ENCODE assay signal across 1 cellular context in the genomic region with DNA sequence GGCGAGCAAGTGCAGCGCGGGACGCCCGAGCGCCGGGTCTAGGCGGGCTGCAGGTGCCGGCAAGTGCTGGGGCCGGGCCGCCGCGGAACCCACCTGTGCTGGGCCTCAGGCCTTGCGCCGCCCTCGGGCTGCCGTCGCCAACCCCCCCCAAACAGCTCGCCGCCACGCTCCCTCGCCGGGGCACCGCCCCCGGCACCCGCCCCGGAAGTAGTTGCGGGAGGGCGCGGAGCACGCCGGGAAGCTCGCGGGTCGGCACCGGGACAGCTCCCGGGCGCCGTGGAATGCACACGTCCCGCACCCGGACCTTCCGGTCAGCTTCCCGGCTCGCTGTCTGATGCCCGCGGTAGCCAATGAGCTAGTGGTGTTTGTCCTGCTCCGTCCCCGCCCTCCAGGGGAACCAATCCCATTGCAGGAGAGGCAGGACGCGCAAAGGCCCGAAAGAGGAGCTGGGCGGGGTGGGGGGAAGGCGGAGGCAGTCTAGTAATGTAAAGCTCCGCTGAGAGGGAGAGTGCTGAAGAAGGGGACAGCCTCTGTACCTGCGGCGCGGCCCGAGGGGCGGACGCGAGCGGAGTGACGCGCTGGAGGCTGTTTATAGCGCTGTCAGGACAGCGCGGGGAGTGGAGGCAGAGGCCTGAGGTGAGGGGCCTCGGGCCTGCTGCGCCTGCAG.
TF ChIP-seq lines count a peak whose summit lies in the region.

A gene with protein sequence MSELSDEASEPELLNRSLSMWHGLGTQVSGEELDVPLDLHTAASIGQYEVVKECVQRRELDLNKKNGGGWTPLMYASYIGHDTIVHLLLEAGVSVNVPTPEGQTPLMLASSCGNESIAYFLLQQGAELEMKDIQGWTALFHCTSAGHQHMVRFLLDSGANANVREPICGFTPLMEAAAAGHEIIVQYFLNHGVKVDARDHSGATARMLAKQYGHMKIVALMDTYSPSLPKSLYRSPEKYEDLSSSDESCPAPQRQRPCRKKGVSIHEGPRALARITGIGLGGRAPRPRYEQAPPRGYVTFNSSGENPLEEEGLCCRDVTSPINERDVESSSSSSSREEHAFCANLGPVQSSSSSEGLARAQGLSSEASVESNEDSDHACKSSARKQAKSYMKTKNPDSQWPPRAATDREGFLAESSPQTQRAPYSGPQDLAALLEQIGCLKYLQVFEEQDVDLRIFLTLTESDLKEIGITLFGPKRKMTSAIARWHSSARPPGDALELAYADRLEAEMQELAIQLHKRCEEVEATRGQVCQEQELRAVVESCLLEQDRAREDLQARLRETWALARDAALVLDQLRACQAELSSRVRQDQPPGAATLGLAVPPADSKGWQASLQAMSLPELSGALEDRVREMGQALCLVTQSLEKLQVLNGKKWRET (minus strand): TSS at position 209 of the 667 bp plus-strand sequence. CDS start 4,122 bp downstream, outside the sequence.
DNAAF8 (plus strand) TSS at position 475 of the 667 bp plus-strand sequence. CDS start 1,978 bp downstream, outside the sequence.

TF ChIP-seq in K562, 482 proteins besides CTCF, POLR2A, EP300 and RAD21 (continued from another document and continues in another):
- TF ChIP-seq ZNF407 (IDR thresholded peaks at IDR 0.05; ENCODE audit: low read depth) (no peak), THRAP3 (IDR thresholded peaks at IDR 0.05; ENCODE audit: borderline replicate concordance) (no peak), STAT5B (CRISPR knock-in tag; IDR thresholded peaks at IDR 0.05) (no peak), RNF219 (CRISPR knock-in tag; IDR thresholded peaks at IDR 0.05) (no peak), BHLHE40 (IDR thresholded peaks at IDR 0.05; ENCODE audit: low read length) (0 out of 2 replicates have a peak, but pooled peaks have one; percentile 43), FIP1L1 (IDR thresholded peaks at IDR 0.05; ENCODE audit: low read depth, low read length, poor library complexity, severe bottlenecking) (peak; percentile 40), C11orf30 (IDR thresholded peaks at IDR 0.05; ENCODE audit: low read depth) (peak; percentile 63), JUNB (CRISPR knock-in tag; conservative IDR thresholded peaks at IDR 0.05) (no peak), ZNF253 (CRISPR knock-in tag; conservative IDR thresholded peaks at IDR 0.05) (no peak), EP400 (IDR thresholded peaks at IDR 0.05) (peak; percentile 82; the same call in 1 of the 2 replicates), IRF9 (tag; IDR thresholded peaks at IDR 0.05) (no peak), CCAR2 (IDR thresholded peaks at IDR 0.05; ENCODE audit: low read depth, low read length) (no peak), ZNF583 (CRISPR knock-in tag; IDR thresholded peaks at IDR 0.05) (no peak), ZNF507 (tag; conservative IDR thresholded peaks at IDR 0.05) (no peak), TBL1XR1 (IDR thresholded peaks at IDR 0.05; ENCODE audit: low read length in 2 of 2) (no peak), HMG20A (CRISPR knock-in tag; conservative IDR thresholded peaks at IDR 0.05) (no peak), SRSF3 (IDR thresholded peaks at IDR 0.05; ENCODE audit: insufficient read depth, low read length) (no peak), TAF15 (IDR thresholded peaks at IDR 0.05; ENCODE audit: low read depth, low read length) (no peak), HIVEP1 (CRISPR knock-in tag; IDR thresholded peaks at IDR 0.05) (no peak), TAF7 (tag; IDR thresholded peaks at IDR 0.05) (no peak), ILK (tag; IDR thresholded peaks at IDR 0.05; ENCODE audit: borderline replicate concordance, low read depth) (no peak), PTRF (tag; IDR thresholded peaks at IDR 0.05) (no peak), ZNF707 (CRISPR knock-in tag; conservative IDR thresholded peaks at IDR 0.05) (no peak), GTF2E2 (tag; IDR thresholded peaks at IDR 0.05) (no peak), RBM39 (optimal IDR thresholded peaks at IDR 0.05; ENCODE audit: low read depth, low read length) (no peak), WHSC1 (IDR thresholded peaks at IDR 0.05; ENCODE audit: low read length) (no peak), XRCC5 (IDR thresholded peaks at IDR 0.05; ENCODE audit: low read depth, low read length) (no peak), IRF2 (CRISPR knock-in tag; IDR thresholded peaks at IDR 0.05) (no peak), ZNF561 (CRISPR knock-in tag; conservative IDR thresholded peaks at IDR 0.05) (no peak), CBX8 (IDR thresholded peaks at IDR 0.05; ENCODE audit: borderline replicate concordance, extremely low read depth, low read depth, low read length, poor library complexity, severe bottlenecking) (no peak), KDM2B (CRISPR knock-in tag; IDR thresholded peaks at IDR 0.05) (no peak)
- TF ChIP-seq, protein P1, sequence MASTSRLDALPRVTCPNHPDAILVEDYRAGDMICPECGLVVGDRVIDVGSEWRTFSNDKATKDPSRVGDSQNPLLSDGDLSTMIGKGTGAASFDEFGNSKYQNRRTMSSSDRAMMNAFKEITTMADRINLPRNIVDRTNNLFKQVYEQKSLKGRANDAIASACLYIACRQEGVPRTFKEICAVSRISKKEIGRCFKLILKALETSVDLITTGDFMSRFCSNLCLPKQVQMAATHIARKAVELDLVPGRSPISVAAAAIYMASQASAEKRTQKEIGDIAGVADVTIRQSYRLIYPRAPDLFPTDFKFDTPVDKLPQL (IDR thresholded peaks at IDR 0.05; ENCODE audit: extremely low read depth, insufficient read length) = no peak
- TF ChIP-seq, protein P2, sequence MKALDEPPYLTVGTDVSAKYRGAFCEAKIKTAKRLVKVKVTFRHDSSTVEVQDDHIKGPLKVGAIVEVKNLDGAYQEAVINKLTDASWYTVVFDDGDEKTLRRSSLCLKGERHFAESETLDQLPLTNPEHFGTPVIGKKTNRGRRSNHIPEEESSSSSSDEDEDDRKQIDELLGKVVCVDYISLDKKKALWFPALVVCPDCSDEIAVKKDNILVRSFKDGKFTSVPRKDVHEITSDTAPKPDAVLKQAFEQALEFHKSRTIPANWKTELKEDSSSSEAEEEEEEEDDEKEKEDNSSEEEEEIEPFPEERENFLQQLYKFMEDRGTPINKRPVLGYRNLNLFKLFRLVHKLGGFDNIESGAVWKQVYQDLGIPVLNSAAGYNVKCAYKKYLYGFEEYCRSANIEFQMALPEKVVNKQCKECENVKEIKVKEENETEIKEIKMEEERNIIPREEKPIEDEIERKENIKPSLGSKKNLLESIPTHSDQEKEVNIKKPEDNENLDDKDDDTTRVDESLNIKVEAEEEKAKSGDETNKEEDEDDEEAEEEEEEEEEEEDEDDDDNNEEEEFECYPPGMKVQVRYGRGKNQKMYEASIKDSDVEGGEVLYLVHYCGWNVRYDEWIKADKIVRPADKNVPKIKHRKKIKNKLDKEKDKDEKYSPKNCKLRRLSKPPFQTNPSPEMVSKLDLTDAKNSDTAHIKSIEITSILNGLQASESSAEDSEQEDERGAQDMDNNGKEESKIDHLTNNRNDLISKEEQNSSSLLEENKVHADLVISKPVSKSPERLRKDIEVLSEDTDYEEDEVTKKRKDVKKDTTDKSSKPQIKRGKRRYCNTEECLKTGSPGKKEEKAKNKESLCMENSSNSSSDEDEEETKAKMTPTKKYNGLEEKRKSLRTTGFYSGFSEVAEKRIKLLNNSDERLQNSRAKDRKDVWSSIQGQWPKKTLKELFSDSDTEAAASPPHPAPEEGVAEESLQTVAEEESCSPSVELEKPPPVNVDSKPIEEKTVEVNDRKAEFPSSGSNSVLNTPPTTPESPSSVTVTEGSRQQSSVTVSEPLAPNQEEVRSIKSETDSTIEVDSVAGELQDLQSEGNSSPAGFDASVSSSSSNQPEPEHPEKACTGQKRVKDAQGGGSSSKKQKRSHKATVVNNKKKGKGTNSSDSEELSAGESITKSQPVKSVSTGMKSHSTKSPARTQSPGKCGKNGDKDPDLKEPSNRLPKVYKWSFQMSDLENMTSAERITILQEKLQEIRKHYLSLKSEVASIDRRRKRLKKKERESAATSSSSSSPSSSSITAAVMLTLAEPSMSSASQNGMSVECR (CRISPR knock-in tag; IDR thresholded peaks at IDR 0.05) = peak; percentile 96
- TF ChIP-seq, protein P3, sequence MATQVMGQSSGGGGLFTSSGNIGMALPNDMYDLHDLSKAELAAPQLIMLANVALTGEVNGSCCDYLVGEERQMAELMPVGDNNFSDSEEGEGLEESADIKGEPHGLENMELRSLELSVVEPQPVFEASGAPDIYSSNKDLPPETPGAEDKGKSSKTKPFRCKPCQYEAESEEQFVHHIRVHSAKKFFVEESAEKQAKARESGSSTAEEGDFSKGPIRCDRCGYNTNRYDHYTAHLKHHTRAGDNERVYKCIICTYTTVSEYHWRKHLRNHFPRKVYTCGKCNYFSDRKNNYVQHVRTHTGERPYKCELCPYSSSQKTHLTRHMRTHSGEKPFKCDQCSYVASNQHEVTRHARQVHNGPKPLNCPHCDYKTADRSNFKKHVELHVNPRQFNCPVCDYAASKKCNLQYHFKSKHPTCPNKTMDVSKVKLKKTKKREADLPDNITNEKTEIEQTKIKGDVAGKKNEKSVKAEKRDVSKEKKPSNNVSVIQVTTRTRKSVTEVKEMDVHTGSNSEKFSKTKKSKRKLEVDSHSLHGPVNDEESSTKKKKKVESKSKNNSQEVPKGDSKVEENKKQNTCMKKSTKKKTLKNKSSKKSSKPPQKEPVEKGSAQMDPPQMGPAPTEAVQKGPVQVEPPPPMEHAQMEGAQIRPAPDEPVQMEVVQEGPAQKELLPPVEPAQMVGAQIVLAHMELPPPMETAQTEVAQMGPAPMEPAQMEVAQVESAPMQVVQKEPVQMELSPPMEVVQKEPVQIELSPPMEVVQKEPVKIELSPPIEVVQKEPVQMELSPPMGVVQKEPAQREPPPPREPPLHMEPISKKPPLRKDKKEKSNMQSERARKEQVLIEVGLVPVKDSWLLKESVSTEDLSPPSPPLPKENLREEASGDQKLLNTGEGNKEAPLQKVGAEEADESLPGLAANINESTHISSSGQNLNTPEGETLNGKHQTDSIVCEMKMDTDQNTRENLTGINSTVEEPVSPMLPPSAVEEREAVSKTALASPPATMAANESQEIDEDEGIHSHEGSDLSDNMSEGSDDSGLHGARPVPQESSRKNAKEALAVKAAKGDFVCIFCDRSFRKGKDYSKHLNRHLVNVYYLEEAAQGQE (CRISPR knock-in tag; IDR thresholded peaks at IDR 0.05; ENCODE audit: low read depth) = peak; percentile 90
